In genomic region chr2:236781933-236782788, GRCh38 we compare ENCODE assay signal across 16 cellular contexts.
"Had no signal": no experiment of that assay in that cellular context is flagged by ENCODE, and none has a peak within 500 bp of the region (broad histone marks: within the 10 kb centered on the region; RNA-seq: fewer than 3 reads in every experiment).

No MANE protein-coding gene starts in this region.

- H3K4me3 ChIP-seq: colonic mucosa, gastrocnemius medialis, left ventricle myocardium inferior, prostate gland, testis had no signal

- H3K9me3 ChIP-seq: colonic mucosa, gastrocnemius medialis, left ventricle myocardium inferior, neutrophil, prostate gland, testis had no signal

- H3K27me3 ChIP-seq: colonic mucosa, gastrocnemius medialis, testis had no signal

- H3K9me3 Mint-ChIP-seq: activated naive CD8-positive, alpha-beta T cell treated with anti-CD3 and anti-CD28 coated beads, Interleukin-2, amount 10 ng/mL, durations not matched to agents 7 days and 5 days; stimulated activated naive CD8-positive, alpha-beta T cell treated with anti-CD3 and anti-CD28 coated beads, Interleukin-15, Interleukin-2, amounts not matched to agents 100 ng/mL and 50 ng/mL, for 24 hours had no signal

- H3K36me3 ChIP-seq: colonic mucosa, gastrocnemius medialis, left ventricle myocardium inferior, neutrophil, prostate gland had no signal

- ATAC-seq: activated CD8-positive, alpha-beta memory T cell treated with anti-CD3 and anti-CD28 coated beads, Interleukin-2, amount 10 ng/mL, durations not matched to agents 7 days and 5 days; gastrocnemius medialis had no signal

- H3K27ac ChIP-seq: colonic mucosa, gastrocnemius medialis, left ventricle myocardium inferior, neutrophil, prostate gland, testis had no signal

- H3K4me1 Mint-ChIP-seq: activated CD8-positive, alpha-beta memory T cell treated with anti-CD3 and anti-CD28 coated beads, Interleukin-2, amount 10 ng/mL, durations not matched to agents 7 days and 5 days; activated naive CD8-positive, alpha-beta T cell treated with anti-CD3 and anti-CD28 coated beads, Interleukin-2, amount 10 ng/mL, durations not matched to agents 7 days and 5 days had no signal

- H3K4me3 Mint-ChIP-seq: activated CD8-positive, alpha-beta memory T cell treated with anti-CD3 and anti-CD28 coated beads, Interleukin-2, amount 10 ng/mL, durations not matched to agents 7 days and 5 days; activated naive CD8-positive, alpha-beta T cell treated with anti-CD3 and anti-CD28 coated beads, Interleukin-2, amount 10 ng/mL, durations not matched to agents 7 days and 5 days; stimulated activated naive CD8-positive, alpha-beta T cell treated with anti-CD3 and anti-CD28 coated beads, Interleukin-15, Interleukin-2, amounts not matched to agents 100 ng/mL and 50 ng/mL, for 24 hours had no signal

- H3K27ac Mint-ChIP-seq: activated CD8-positive, alpha-beta memory T cell treated with anti-CD3 and anti-CD28 coated beads, Interleukin-2, amount 10 ng/mL, durations not matched to agents 7 days and 5 days; activated naive CD8-positive, alpha-beta T cell treated with anti-CD3 and anti-CD28 coated beads, Interleukin-2, amount 10 ng/mL, durations not matched to agents 7 days and 5 days; stimulated activated naive CD8-positive, alpha-beta T cell treated with anti-CD3 and anti-CD28 coated beads, Interleukin-15, Interleukin-2, amounts not matched to agents 100 ng/mL and 50 ng/mL, for 24 hours had no signal

- H3K36me3 Mint-ChIP-seq: activated CD8-positive, alpha-beta memory T cell treated with anti-CD3 and anti-CD28 coated beads, Interleukin-2, amount 10 ng/mL, durations not matched to agents 7 days and 5 days; activated naive CD8-positive, alpha-beta T cell treated with anti-CD3 and anti-CD28 coated beads, Interleukin-2, amount 10 ng/mL, durations not matched to agents 7 days and 5 days had no signal

- DNase-seq: activated CD4-positive, alpha-beta T cell treated with anti-CD3 and anti-CD28 coated beads, Interleukin-2, amount 50 U/mL, for 48 hours; activated CD4-positive, CD25-positive, alpha-beta regulatory T cell treated with anti-CD3 and anti-CD28 coated beads, Interleukin-2, amount 50 U/mL, for 72 hours; activated CD8-positive, alpha-beta memory T cell treated with anti-CD3 and anti-CD28 coated beads, Interleukin-2, amount 10 ng/mL, durations not matched to agents 7 days and 5 days; activated naive CD8-positive, alpha-beta T cell treated with anti-CD3 and anti-CD28 coated beads, Interleukin-2, amount 10 ng/mL, durations not matched to agents 7 days and 5 days; activated T-cell treated with anti-CD3 and anti-CD28 coated beads, Interleukin-2, amount 50 U/mL, for 48 hours; aorta; colonic mucosa; effector CD4-positive, alpha-beta T cell; gastrocnemius medialis; islet precursor cell; left ventricle myocardium inferior; stimulated activated CD4-positive, alpha-beta T cell treated with anti-CD3 and anti-CD28 coated beads, Interleukin-4, amount 100 ng/mL, for 1 hour; testis had no signal

- H3K4me1 ChIP-seq: colonic mucosa, gastrocnemius medialis, prostate gland had no signal
